In genomic region chr9:89786650-89787049, GRCh38 we compare ENCODE assay signal across 1 cellular context.
TF ChIP-seq lines count a peak whose summit lies in the region.

No MANE protein-coding gene starts in this region.

TF ChIP-seq in GM23338, 12 proteins besides CTCF, POLR2A, EP300 and RAD21 (continued from another document):
- TF ChIP-seq ZNF462 (CRISPR knock-in tag; IDR thresholded peaks at IDR 0.05) (no peak), STAT1 (IDR thresholded peaks at IDR 0.05; ENCODE audit: unreplicated experiment) (no peak), POLR2AphosphoS5 (IDR thresholded peaks at IDR 0.05; ENCODE audit: low read depth) (no peak), CREB1 (CRISPR knock-in tag; IDR thresholded peaks at IDR 0.05; ENCODE audit: low read depth) (no peak), NANOG (IDR thresholded peaks at IDR 0.05; ENCODE audit: borderline replicate concordance) (no peak)
